In the genomic region with DNA sequence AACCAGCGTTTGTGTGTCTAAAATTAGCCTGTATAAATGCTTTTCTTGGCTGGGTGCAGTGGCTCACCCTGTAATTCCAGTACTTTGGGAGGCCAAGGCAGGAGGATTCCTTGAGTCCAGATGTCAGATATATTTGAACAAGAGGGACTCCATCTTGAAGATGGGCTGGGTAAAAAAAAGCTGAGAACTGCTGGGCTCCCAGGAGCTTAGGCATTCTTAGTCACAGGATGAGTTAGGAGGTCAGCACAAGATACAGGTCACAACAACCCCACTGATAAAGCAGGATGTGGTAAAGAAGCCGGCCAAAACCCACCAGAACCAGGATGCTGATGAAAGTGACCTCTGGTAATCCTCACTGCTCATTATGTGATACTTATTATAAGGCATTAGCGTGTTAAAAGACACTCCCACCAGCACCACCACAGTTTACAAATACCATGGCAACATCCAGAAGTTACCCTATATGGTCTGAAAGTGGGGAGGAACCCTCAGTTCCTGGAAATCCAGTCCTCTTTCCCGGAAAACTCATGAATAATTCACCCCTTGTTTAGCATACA, we compare ENCODE assay signal across 1 cellular context.
TF ChIP-seq lines count a peak whose summit lies in the region.

No MANE protein-coding gene starts in this region.

TF ChIP-seq in K562, 482 proteins besides CTCF, POLR2A, EP300 and RAD21 (continued from another document and continues in another):
- TF ChIP-seq ZNF133 (CRISPR knock-in tag; IDR thresholded peaks at IDR 0.05), result peak; percentile 94
- TF ChIP-seq ZNF23 (CRISPR knock-in tag; IDR thresholded peaks at IDR 0.05), result peak; percentile 91
- TF ChIP-seq BACH1 (tag; IDR thresholded peaks at IDR 0.05), result peak; percentile 99
- TF ChIP-seq ETV5 (CRISPR knock-in tag; IDR thresholded peaks at IDR 0.05; ENCODE audit: low read depth), result peak; percentile 85
- TF ChIP-seq BCL6 (CRISPR knock-in tag; IDR thresholded peaks at IDR 0.05), result peak; percentile 100
- no peak for TF ChIP-seq ZNF408 (CRISPR knock-in tag; IDR thresholded peaks at IDR 0.05; ENCODE audit: low read depth)
- no peak for TF ChIP-seq SNRNP70 (optimal IDR thresholded peaks at IDR 0.05; ENCODE audit: low read depth, low read length)
- TF ChIP-seq, protein P1, sequence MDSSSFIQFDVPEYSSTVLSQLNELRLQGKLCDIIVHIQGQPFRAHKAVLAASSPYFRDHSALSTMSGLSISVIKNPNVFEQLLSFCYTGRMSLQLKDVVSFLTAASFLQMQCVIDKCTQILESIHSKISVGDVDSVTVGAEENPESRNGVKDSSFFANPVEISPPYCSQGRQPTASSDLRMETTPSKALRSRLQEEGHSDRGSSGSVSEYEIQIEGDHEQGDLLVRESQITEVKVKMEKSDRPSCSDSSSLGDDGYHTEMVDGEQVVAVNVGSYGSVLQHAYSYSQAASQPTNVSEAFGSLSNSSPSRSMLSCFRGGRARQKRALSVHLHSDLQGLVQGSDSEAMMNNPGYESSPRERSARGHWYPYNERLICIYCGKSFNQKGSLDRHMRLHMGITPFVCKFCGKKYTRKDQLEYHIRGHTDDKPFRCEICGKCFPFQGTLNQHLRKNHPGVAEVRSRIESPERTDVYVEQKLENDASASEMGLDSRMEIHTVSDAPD (CRISPR knock-in tag; IDR thresholded peaks at IDR 0.05), result peak; percentile 98
- no peak for TF ChIP-seq TOE1 (IDR thresholded peaks at IDR 0.05; ENCODE audit: borderline replicate concordance)
- no peak for TF ChIP-seq TOE1 (CRISPR knock-in tag; IDR thresholded peaks at IDR 0.05; ENCODE audit: borderline replicate concordance, low read depth)
- peak; percentile 96 for TF ChIP-seq ELF4 (CRISPR knock-in tag; IDR thresholded peaks at IDR 0.05)
- TF ChIP-seq, protein P2, sequence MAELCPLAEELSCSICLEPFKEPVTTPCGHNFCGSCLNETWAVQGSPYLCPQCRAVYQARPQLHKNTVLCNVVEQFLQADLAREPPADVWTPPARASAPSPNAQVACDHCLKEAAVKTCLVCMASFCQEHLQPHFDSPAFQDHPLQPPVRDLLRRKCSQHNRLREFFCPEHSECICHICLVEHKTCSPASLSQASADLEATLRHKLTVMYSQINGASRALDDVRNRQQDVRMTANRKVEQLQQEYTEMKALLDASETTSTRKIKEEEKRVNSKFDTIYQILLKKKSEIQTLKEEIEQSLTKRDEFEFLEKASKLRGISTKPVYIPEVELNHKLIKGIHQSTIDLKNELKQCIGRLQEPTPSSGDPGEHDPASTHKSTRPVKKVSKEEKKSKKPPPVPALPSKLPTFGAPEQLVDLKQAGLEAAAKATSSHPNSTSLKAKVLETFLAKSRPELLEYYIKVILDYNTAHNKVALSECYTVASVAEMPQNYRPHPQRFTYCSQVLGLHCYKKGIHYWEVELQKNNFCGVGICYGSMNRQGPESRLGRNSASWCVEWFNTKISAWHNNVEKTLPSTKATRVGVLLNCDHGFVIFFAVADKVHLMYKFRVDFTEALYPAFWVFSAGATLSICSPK (IDR thresholded peaks at IDR 0.05; ENCODE audit: borderline replicate concordance), result no peak
- TF ChIP-seq PHF20 (IDR thresholded peaks at IDR 0.05; ENCODE audit: partially characterized antibody), result no peak
- TF ChIP-seq, protein P3, sequence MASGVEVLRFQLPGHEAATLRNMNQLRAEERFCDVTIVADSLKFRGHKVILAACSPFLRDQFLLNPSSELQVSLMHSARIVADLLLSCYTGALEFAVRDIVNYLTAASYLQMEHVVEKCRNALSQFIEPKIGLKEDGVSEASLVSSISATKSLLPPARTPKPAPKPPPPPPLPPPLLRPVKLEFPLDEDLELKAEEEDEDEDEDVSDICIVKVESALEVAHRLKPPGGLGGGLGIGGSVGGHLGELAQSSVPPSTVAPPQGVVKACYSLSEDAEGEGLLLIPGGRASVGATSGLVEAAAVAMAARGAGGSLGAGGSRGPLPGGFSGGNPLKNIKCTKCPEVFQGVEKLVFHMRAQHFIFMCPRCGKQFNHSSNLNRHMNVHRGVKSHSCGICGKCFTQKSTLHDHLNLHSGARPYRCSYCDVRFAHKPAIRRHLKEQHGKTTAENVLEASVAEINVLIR (CRISPR knock-in tag; IDR thresholded peaks at IDR 0.05), result peak; percentile 96
- peak; percentile 78 for TF ChIP-seq RFX1 (IDR thresholded peaks at IDR 0.05)
- TF ChIP-seq HCFC1 (IDR thresholded peaks at IDR 0.05; ENCODE audit: low read depth, low read length), result no peak
- peak; percentile 96 for TF ChIP-seq ZNF324 (CRISPR knock-in tag; IDR thresholded peaks at IDR 0.05)
- TF ChIP-seq ELF2 (CRISPR knock-in tag; IDR thresholded peaks at IDR 0.05), result peak; percentile 87
- TF ChIP-seq, protein P4, sequence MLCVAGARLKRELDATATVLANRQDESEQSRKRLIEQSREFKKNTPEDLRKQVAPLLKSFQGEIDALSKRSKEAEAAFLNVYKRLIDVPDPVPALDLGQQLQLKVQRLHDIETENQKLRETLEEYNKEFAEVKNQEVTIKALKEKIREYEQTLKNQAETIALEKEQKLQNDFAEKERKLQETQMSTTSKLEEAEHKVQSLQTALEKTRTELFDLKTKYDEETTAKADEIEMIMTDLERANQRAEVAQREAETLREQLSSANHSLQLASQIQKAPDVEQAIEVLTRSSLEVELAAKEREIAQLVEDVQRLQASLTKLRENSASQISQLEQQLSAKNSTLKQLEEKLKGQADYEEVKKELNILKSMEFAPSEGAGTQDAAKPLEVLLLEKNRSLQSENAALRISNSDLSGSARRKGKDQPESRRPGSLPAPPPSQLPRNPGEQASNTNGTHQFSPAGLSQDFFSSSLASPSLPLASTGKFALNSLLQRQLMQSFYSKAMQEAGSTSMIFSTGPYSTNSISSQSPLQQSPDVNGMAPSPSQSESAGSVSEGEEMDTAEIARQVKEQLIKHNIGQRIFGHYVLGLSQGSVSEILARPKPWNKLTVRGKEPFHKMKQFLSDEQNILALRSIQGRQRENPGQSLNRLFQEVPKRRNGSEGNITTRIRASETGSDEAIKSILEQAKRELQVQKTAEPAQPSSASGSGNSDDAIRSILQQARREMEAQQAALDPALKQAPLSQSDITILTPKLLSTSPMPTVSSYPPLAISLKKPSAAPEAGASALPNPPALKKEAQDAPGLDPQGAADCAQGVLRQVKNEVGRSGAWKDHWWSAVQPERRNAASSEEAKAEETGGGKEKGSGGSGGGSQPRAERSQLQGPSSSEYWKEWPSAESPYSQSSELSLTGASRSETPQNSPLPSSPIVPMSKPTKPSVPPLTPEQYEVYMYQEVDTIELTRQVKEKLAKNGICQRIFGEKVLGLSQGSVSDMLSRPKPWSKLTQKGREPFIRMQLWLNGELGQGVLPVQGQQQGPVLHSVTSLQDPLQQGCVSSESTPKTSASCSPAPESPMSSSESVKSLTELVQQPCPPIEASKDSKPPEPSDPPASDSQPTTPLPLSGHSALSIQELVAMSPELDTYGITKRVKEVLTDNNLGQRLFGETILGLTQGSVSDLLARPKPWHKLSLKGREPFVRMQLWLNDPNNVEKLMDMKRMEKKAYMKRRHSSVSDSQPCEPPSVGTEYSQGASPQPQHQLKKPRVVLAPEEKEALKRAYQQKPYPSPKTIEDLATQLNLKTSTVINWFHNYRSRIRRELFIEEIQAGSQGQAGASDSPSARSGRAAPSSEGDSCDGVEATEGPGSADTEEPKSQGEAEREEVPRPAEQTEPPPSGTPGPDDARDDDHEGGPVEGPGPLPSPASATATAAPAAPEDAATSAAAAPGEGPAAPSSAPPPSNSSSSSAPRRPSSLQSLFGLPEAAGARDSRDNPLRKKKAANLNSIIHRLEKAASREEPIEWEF (CRISPR knock-in tag; IDR thresholded peaks at IDR 0.05), result peak; percentile 97
- no peak for TF ChIP-seq PHF21A (IDR thresholded peaks at IDR 0.05; ENCODE audit: borderline replicate concordance, low read depth)
- no peak for TF ChIP-seq RBM15 (IDR thresholded peaks at IDR 0.05; ENCODE audit: insufficient read depth, low read length)
- TF ChIP-seq NFIX (CRISPR knock-in tag; IDR thresholded peaks at IDR 0.05; ENCODE audit: low read depth), result peak; percentile 83
- TF ChIP-seq FOXK1 (CRISPR knock-in tag; IDR thresholded peaks at IDR 0.05; ENCODE audit: borderline replicate concordance), result no peak
- TF ChIP-seq, protein P5, sequence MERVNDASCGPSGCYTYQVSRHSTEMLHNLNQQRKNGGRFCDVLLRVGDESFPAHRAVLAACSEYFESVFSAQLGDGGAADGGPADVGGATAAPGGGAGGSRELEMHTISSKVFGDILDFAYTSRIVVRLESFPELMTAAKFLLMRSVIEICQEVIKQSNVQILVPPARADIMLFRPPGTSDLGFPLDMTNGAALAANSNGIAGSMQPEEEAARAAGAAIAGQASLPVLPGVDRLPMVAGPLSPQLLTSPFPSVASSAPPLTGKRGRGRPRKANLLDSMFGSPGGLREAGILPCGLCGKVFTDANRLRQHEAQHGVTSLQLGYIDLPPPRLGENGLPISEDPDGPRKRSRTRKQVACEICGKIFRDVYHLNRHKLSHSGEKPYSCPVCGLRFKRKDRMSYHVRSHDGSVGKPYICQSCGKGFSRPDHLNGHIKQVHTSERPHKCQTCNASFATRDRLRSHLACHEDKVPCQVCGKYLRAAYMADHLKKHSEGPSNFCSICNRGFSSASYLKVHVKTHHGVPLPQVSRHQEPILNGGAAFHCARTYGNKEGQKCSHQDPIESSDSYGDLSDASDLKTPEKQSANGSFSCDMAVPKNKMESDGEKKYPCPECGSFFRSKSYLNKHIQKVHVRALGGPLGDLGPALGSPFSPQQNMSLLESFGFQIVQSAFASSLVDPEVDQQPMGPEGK (CRISPR knock-in tag; IDR thresholded peaks at IDR 0.05; ENCODE audit: borderline replicate concordance), result peak; percentile 99
- TF ChIP-seq MAFK (IDR thresholded peaks at IDR 0.05; ENCODE audit: low read length), result no peak
- peak; percentile 70; the same call in 1 of the 2 replicates for TF ChIP-seq ZNF586 (CRISPR knock-in tag; conservative IDR thresholded peaks at IDR 0.05)
- no peak for TF ChIP-seq HDGF (IDR thresholded peaks at IDR 0.05)
- peak; percentile 23; the same call in 1 of the 2 replicates for TF ChIP-seq JUND (IDR thresholded peaks at IDR 0.05; ENCODE audit: borderline replicate concordance, low read depth, low read length)
- TF ChIP-seq JUND (tag; IDR thresholded peaks at IDR 0.05; ENCODE audit: borderline replicate concordance, low read depth, low read length), result peak; percentile 23; the same call in 1 of the 3 replicates
- TF ChIP-seq, protein P6, sequence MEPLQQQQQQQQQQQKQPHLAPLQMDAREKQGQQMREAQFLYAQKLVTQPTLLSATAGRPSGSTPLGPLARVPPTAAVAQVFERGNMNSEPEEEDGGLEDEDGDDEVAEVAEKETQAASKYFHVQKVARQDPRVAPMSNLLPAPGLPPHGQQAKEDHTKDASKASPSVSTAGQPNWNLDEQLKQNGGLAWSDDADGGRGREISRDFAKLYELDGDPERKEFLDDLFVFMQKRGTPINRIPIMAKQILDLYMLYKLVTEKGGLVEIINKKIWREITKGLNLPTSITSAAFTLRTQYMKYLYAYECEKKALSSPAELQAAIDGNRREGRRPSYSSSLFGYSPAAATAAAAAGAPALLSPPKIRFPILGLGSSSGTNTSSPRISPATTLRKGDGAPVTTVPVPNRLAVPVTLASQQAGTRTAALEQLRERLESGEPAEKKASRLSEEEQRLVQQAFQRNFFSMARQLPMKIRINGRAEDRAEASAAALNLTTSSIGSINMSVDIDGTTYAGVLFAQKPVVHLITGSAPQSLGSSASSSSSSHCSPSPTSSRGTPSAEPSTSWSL (CRISPR knock-in tag; IDR thresholded peaks at IDR 0.05; ENCODE audit: borderline replicate concordance), result peak; percentile 98
- no peak for TF ChIP-seq TEAD4 (IDR thresholded peaks at IDR 0.05; ENCODE audit: low read length)
- no peak for TF ChIP-seq TEAD4 (CRISPR knock-in tag; IDR thresholded peaks at IDR 0.05; ENCODE audit: borderline replicate concordance)
- TF ChIP-seq FOSL1 (tag; conservative IDR thresholded peaks at IDR 0.05), result peak; percentile 92
- no peak for TF ChIP-seq KDM5B (IDR thresholded peaks at IDR 0.05; ENCODE audit: insufficient replicate concordance, low read depth, low read length)
- TF ChIP-seq GABPB2 (CRISPR knock-in tag; conservative IDR thresholded peaks at IDR 0.05), result peak; percentile 90
- TF ChIP-seq ZNF668 (CRISPR knock-in tag; IDR thresholded peaks at IDR 0.05), result peak; percentile 96
- TF ChIP-seq, protein P7, sequence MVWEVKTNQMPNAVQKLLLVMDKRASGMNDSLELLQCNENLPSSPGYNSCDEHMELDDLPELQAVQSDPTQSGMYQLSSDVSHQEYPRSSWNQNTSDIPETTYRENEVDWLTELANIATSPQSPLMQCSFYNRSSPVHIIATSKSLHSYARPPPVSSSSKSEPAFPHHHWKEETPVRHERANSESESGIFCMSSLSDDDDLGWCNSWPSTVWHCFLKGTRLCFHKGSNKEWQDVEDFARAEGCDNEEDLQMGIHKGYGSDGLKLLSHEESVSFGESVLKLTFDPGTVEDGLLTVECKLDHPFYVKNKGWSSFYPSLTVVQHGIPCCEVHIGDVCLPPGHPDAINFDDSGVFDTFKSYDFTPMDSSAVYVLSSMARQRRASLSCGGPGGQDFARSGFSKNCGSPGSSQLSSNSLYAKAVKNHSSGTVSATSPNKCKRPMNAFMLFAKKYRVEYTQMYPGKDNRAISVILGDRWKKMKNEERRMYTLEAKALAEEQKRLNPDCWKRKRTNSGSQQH (CRISPR knock-in tag; IDR thresholded peaks at IDR 0.05), result peak; percentile 99
- TF ChIP-seq HDAC6 (IDR thresholded peaks at IDR 0.05; ENCODE audit: low read depth, low read length), result no peak
- TF ChIP-seq ZNF12 (CRISPR knock-in tag; IDR thresholded peaks at IDR 0.05), result no peak
- TF ChIP-seq E2F3 (CRISPR knock-in tag; IDR thresholded peaks at IDR 0.05), result peak; percentile 99
- TF ChIP-seq, protein P8, sequence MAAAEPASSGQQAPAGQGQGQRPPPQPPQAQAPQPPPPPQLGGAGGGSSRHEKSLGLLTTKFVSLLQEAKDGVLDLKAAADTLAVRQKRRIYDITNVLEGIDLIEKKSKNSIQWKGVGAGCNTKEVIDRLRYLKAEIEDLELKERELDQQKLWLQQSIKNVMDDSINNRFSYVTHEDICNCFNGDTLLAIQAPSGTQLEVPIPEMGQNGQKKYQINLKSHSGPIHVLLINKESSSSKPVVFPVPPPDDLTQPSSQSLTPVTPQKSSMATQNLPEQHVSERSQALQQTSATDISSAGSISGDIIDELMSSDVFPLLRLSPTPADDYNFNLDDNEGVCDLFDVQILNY (CRISPR knock-in tag; IDR thresholded peaks at IDR 0.05), result no peak
- no peak for TF ChIP-seq SETDB1 (IDR thresholded peaks at IDR 0.05; ENCODE audit: low read length)
- TF ChIP-seq EHMT2 (IDR thresholded peaks at IDR 0.05), result no peak
- no peak for TF ChIP-seq NR2F6 (CRISPR knock-in tag; IDR thresholded peaks at IDR 0.05)
- TF ChIP-seq, protein P9, sequence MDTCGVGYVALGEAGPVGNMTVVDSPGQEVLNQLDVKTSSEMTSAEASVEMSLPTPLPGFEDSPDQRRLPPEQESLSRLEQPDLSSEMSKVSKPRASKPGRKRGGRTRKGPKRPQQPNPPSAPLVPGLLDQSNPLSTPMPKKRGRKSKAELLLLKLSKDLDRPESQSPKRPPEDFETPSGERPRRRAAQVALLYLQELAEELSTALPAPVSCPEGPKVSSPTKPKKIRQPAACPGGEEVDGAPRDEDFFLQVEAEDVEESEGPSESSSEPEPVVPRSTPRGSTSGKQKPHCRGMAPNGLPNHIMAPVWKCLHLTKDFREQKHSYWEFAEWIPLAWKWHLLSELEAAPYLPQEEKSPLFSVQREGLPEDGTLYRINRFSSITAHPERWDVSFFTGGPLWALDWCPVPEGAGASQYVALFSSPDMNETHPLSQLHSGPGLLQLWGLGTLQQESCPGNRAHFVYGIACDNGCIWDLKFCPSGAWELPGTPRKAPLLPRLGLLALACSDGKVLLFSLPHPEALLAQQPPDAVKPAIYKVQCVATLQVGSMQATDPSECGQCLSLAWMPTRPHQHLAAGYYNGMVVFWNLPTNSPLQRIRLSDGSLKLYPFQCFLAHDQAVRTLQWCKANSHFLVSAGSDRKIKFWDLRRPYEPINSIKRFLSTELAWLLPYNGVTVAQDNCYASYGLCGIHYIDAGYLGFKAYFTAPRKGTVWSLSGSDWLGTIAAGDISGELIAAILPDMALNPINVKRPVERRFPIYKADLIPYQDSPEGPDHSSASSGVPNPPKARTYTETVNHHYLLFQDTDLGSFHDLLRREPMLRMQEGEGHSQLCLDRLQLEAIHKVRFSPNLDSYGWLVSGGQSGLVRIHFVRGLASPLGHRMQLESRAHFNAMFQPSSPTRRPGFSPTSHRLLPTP (IDR thresholded peaks at IDR 0.05; ENCODE audit: borderline replicate concordance, extremely low read depth, insufficient read length), result no peak
